8 cellular contexts compared by ENCODE assay signal in the genomic region with DNA sequence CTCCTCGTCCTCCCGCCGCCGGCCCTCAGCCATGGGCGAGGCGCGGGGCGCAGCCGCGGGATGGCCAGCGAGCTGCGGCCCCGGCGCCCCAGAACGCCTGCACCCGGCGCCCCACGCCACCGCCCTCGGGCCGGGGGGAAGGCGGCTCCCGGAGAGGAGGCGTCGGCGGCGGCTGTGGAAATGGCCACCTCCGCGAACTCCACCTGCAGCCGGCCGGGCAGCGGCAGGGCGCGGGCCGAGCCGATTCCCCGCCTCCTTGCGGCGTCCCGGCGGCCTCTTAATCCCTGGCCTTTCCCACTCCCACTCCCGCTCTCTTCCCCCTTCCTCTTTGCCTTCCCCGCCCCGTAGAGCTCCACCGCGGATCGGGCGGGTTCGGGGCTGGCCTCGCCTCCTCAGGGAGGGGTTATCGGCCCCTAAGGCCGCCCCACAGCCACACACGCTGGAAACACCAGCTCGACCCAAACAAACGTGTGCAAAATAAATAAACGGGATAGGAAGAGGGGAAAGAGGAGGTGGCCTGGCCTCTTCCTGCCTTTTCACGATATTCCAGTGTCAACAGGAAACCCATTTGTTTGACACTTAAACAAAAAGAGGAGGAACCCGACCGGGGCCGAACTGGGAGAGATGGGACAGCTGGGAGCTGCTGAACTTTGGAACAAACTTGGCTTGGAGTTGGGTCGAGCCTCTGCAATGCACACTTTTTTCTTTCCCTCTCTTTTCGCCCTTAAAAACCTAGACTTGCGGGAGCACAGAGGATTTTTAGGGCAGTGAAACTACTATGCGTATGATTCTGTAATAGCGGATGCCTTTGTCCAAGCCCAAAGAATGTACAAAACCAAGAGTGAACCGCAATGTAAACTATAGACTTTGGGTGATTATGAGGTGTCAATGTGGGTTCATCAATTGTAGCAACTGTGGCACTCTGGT. TPM values are rescaled to one million over a fixed set of nuclear protein-coding genes. Genes with fewer than 3 reads are reported as not detected.
DNase-seq lines count a peak whose midpoint lies in the region; ATAC-seq and TF ChIP-seq lines count a peak whose summit lies in the region.

A gene with protein sequence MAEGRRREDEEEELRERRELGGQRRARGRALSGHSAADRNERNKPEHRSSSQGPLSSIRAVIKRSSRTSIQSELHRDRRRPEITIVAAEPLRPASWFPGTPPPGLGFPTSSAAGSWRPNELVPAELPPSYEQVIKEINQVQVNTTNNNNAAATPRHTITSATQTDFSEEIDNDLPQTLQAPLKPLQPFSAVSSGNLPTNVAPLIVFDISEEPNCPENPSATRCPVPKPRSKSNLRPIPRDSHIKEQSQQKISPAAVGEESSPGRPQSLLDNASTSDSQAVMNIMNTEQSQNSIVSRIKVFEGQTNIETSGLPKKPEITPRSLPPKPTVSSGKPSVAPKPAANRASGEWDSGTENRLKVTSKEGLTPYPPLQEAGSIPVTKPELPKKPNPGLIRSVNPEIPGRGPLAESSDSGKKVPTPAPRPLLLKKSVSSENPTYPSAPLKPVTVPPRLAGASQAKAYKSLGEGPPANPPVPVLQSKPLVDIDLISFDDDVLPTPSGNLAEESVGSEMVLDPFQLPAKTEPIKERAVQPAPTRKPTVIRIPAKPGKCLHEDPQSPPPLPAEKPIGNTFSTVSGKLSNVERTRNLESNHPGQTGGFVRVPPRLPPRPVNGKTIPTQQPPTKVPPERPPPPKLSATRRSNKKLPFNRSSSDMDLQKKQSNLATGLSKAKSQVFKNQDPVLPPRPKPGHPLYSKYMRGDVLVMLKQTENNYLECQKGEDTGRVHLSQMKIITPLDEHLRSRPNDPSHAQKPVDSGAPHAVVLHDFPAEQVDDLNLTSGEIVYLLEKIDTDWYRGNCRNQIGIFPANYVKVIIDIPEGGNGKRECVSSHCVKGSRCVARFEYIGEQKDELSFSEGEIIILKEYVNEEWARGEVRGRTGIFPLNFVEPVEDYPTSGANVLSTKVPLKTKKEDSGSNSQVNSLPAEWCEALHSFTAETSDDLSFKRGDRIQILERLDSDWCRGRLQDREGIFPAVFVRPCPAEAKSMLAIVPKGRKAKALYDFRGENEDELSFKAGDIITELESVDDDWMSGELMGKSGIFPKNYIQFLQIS (minus strand): TSS at position 286 of the 927 bp plus-strand sequence. CDS start 253 bp downstream, at position 33.

- ATAC-seq in activated naive CD8-positive, alpha-beta T cell treated with anti-CD3 and anti-CD28 coated beads, Interleukin-2, amount 50 U/mL, for 24 hours, result peak; percentile 25

- H3K9ac ChIP-seq in neuronal stem cell (ENCODE audit: low read depth, low read length, poor library complexity), result peak within 1 kb of the TSS; percentile 84

- peaks cover 14% of the 10 kb centered on the region for H3K4me1 Mint-ChIP-seq in activated naive CD8-positive, alpha-beta T cell treated with anti-CD3 and anti-CD28 coated beads, Interleukin-2, amount 50 U/mL, for 24 hours
- H3K4me1 Mint-ChIP-seq in glutamatergic neuron (ENCODE audit: low read depth, unreplicated experiment), result no peaks in the 10 kb centered on the region

- H2BK5ac ChIP-seq in neuronal stem cell (ENCODE audit: low read length), result peak within 1 kb of the TSS; percentile 99

- H3K9me3 Mint-ChIP-seq in activated naive CD8-positive, alpha-beta T cell treated with anti-CD3 and anti-CD28 coated beads, Interleukin-2, amount 50 U/mL, for 24 hours, result no peaks in the 10 kb centered on the region
- no peaks in the 10 kb centered on the region for H3K9me3 Mint-ChIP-seq in glutamatergic neuron (ENCODE audit: unreplicated experiment)

- peak within 1 kb of the TSS; percentile 89 for H3K4me2 ChIP-seq in neuronal stem cell (ENCODE audit: insufficient read depth, low read length, poor library complexity, severe bottlenecking)

- H3K36me3 ChIP-seq in neuronal stem cell (replicated peaks in 1 of 2; ENCODE audit: control insufficient read depth in 2 of 2, insufficient read depth in 2 of 2, low read length in 2 of 2), result peaks cover 0 to 2% of the 10 kb centered on the region in 2 donors

- peak within 1 kb of the TSS; percentile 84 for H3K4me3 ChIP-seq in neuronal stem cell (ENCODE audit: low read length in 2 of 2)

- peak within 1 kb of the TSS; percentile 89 for H3K4ac ChIP-seq in neuronal stem cell (ENCODE audit: low read length)

- WGBS in neuronal stem cell (ENCODE audit: extremely low coverage in 2 of 2, insufficient read length in 2 of 2, insufficient replicate concordance in 1 of 2), 2 donors, result no CpG with 5 or more reads among the region's 66 CpGs

- H3K18ac ChIP-seq in neuronal stem cell (ENCODE audit: low read length), result peak within 1 kb of the TSS; percentile 99

- peak within 1 kb of the TSS; percentile 89 for H2BK15ac ChIP-seq in neuronal stem cell (ENCODE audit: low read length)

- no peaks in the 10 kb centered on the region for H3K27me3 ChIP-seq in neuronal stem cell (ENCODE audit: control insufficient read depth in 3 of 3, insufficient read depth in 3 of 3, low read depth in 1 of 3, low read length in 3 of 3)

- no peaks in the 10 kb centered on the region for H3K36me3 Mint-ChIP-seq in activated naive CD8-positive, alpha-beta T cell treated with anti-CD3 and anti-CD28 coated beads, Interleukin-2, amount 50 U/mL, for 24 hours (ENCODE audit: low read depth)
- no peaks in the 10 kb centered on the region for H3K36me3 Mint-ChIP-seq in glutamatergic neuron (ENCODE audit: unreplicated experiment)

- H4K91ac ChIP-seq in neuronal stem cell (ENCODE audit: low read depth, low read length, poor library complexity), result no peak within 1 kb of the TSS

- no peak within 1 kb of the TSS for H3K14ac ChIP-seq in neuronal stem cell (ENCODE audit: low read length)

- H3K4me1 ChIP-seq in neuronal stem cell (ENCODE audit: control insufficient read depth in 2 of 2, insufficient read depth in 1 of 2, low read depth in 1 of 2, low read length in 2 of 2), result peaks cover 2 to 8% of the 10 kb centered on the region in 2 donors

- DNase-seq in DMS53 treated with DMSO at 0.1 percent for 48 hours (lab: John Stamatoyannopoulos, UW; ENCODE audit: unreplicated experiment) (peak; percentile 73), LoVo (ENCODE audit: low spot score) (peak; percentile 83), glutamatergic neuron (peak; percentile 57), neuronal stem cell (ENCODE audit: low spot score) (peak; percentile 57), DMS79 (lab: John Stamatoyannopoulos, UW) (no peak), UCSD-AML1 (lab: John Stamatoyannopoulos, UW; ENCODE audit: unreplicated experiment) (no peak), NK-92 (lab: John Stamatoyannopoulos, UW; ENCODE audit: unreplicated experiment) (no peak)
- DNase-seq in activated naive CD8-positive, alpha-beta T cell treated with anti-CD3 and anti-CD28 coated beads, Interleukin-2, amount 50 U/mL, for 24 hours, result no peak

- no peak for TF ChIP-seq CTCF in glutamatergic neuron (IDR thresholded peaks at IDR 0.05; ENCODE audit: partially characterized antibody, unreplicated experiment)

- H3K23ac ChIP-seq in neuronal stem cell (ENCODE audit: low read depth, low read length, poor library complexity), result peak within 1 kb of the TSS; percentile 98

- H2AFZ ChIP-seq in neuronal stem cell (ENCODE audit: low read length), result peak within 1 kb of the TSS; percentile 98

- H4K8ac ChIP-seq in neuronal stem cell (ENCODE audit: low read depth, low read length), result peak within 1 kb of the TSS; percentile 56

- H3K4me3 Mint-ChIP-seq in activated naive CD8-positive, alpha-beta T cell treated with anti-CD3 and anti-CD28 coated beads, Interleukin-2, amount 50 U/mL, for 24 hours, result peak within 1 kb of the TSS; percentile 69
- peak within 1 kb of the TSS; percentile 94 for H3K4me3 Mint-ChIP-seq in glutamatergic neuron (ENCODE audit: unreplicated experiment)

- no peak within 1 kb of the TSS for H3K27ac Mint-ChIP-seq in activated naive CD8-positive, alpha-beta T cell treated with anti-CD3 and anti-CD28 coated beads, Interleukin-2, amount 50 U/mL, for 24 hours
- H3K27ac Mint-ChIP-seq in glutamatergic neuron (ENCODE audit: unreplicated experiment), result no peak within 1 kb of the TSS

- no peaks in the 10 kb centered on the region for H3K9me3 ChIP-seq in neuronal stem cell (replicated peaks in 1 of 2; ENCODE audit: control insufficient read depth in 2 of 2, insufficient read depth in 1 of 2, low read depth in 1 of 2, low read length in 2 of 2)

- H3K27me3 Mint-ChIP-seq in activated naive CD8-positive, alpha-beta T cell treated with anti-CD3 and anti-CD28 coated beads, Interleukin-2, amount 50 U/mL, for 24 hours, result peaks cover 63% of the 10 kb centered on the region
- peaks cover 4% of the 10 kb centered on the region for H3K27me3 Mint-ChIP-seq in glutamatergic neuron (ENCODE audit: unreplicated experiment)

- peak within 1 kb of the TSS; percentile 88 for H3K27ac ChIP-seq in neuronal stem cell (replicated peaks; ENCODE audit: low read length)

- peak within 1 kb of the TSS; percentile 90 for H2AK5ac ChIP-seq in neuronal stem cell (ENCODE audit: low read depth, low read length)

- peak within 1 kb of the TSS; percentile 90 for H2BK12ac ChIP-seq in neuronal stem cell (ENCODE audit: low read length)

- H2BK120ac ChIP-seq in neuronal stem cell (ENCODE audit: low read depth, low read length), result peak within 1 kb of the TSS; percentile 99

- peaks cover 2% of the 10 kb centered on the region for H3K79me1 ChIP-seq in neuronal stem cell (ENCODE audit: low read depth, low read length)

RNA-seq across cellular contexts. Expression of the gene that starts here (rescaled TPM):
- 4.9 TPM for total RNA-seq in glutamatergic neuron (ENCODE audit: unreplicated experiment)
- 10.7 TPM for polyA plus RNA-seq in neuronal stem cell (2013, experiment 1 of 2)
- polyA plus RNA-seq in neuronal stem cell (2013, experiment 2 of 2), result 11.0 TPM

Comparison
In these comparisons a context has a peak if more than half of its experiments do, and no peak if none do; other contexts are left out.
1. DNase-seq: peak in DMS53 treated with DMSO at 0.1 percent for 48 hours (single experiment), LoVo (single experiment), glutamatergic neuron (single experiment) and neuronal stem cell (single experiment); none in activated naive CD8-positive, alpha-beta T cell treated with anti-CD3 and anti-CD28 coated beads, Interleukin-2, amount 50 U/mL, for 24 hours (single experiment), DMS79 (single experiment), UCSD-AML1 (single experiment) and NK-92 (single experiment).